In the genomic region with DNA sequence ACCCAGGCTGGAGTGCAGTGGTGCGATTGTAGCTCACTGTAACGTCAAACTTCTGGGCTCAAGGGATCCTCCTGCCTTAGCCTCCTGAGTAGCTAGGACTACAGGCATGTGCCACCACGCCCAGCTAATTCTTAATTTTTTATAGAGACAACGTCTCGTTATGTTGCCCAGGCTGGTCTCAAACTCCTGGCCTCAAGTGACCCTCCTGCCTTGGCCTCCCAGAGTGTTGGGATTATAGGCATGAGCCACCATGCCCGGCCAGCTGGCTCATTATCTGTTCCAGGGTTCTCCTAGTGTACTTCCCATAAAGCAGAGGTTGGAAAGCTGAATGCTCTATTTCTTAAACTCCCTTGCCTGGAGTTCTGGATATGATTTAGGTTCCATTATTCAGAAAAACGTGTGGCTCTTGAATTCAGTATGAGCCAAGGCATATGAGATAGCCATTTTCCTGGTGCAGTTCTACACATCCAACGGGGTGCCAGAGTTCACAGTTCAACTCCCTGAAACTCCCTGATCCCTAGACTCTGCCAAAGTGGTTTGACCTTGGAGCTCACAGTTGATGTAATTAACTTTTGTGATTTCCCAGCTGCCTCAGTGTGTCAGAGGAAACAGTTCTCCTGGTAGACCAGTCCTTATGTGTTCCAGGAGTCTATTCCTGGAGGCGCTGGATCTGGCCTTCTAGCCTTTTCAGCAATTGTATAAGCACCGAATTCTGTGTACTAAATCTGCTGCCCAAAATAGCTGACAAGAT, we compare ENCODE assay signal across 19 cellular contexts. TPM values are rescaled to one million over a fixed set of nuclear protein-coding genes. Genes with fewer than 3 reads are reported as not detected.
DNase-seq lines count a peak whose midpoint lies in the region; ATAC-seq and TF ChIP-seq lines count a peak whose summit lies in the region.
"Had no signal": no experiment of that assay in that cellular context is flagged by ENCODE, and none has a peak within 500 bp of the region (broad histone marks: within the 10 kb centered on the region; RNA-seq: fewer than 3 reads in every experiment).

No MANE protein-coding gene starts in this region.

- peaks cover 65 to 94% (median 94%) of the 10 kb centered on the region in 3 donors for H3K4me1 Mint-ChIP-seq in naive B cell

- TF ChIP-seq CTCF in esophagus squamous epithelium (IDR thresholded peaks at IDR 0.05) (no peak), uterus (IDR thresholded peaks at IDR 0.05) (no peak)

- H3K36me3 Mint-ChIP-seq in naive B cell = peaks cover 4 to 26% of the 10 kb centered on the region in 2 donors

- H3K9me3 Mint-ChIP-seq in naive B cell = no peaks in the 10 kb centered on the region
- H3K9me3 Mint-ChIP-seq: activated naive CD4-positive, alpha-beta T cell treated with anti-CD3 and anti-CD28 coated beads for 36 hours had no signal

- H3K27ac Mint-ChIP-seq in naive B cell = peak overlapping the region in 5 of 6 donors; percentile 78 to 98 (median 93)
- H3K27ac Mint-ChIP-seq: activated naive CD4-positive, alpha-beta T cell treated with anti-CD3 and anti-CD28 coated beads for 36 hours had no signal

- H3K27me3 ChIP-seq in esophagus squamous epithelium (no peaks in the 10 kb centered on the region), uterus (no peaks in the 10 kb centered on the region)
- H3K27me3 ChIP-seq: foreskin keratinocyte had no signal

- no peak overlapping the region for H3K4me3 ChIP-seq in esophagus squamous epithelium
- no peak overlapping the region for H3K4me3 ChIP-seq in uterus

- H3K27ac ChIP-seq in esophagus squamous epithelium = peak overlapping the region in 3 of 4 donors; percentile 27 to 78 (median 46)
- no peak overlapping the region for H3K27ac ChIP-seq in uterus
- H3K27ac ChIP-seq: foreskin keratinocyte had no signal

- TF ChIP-seq POLR2A in esophagus squamous epithelium (IDR thresholded peaks at IDR 0.05) (no peak), uterus (IDR thresholded peaks at IDR 0.05) (no peak)

- H3K36me3 ChIP-seq in esophagus squamous epithelium (peaks cover 0 to 5% (median 0%) of the 10 kb centered on the region in 3 donors), uterus (no peaks in the 10 kb centered on the region)

- ATAC-seq in Right ventricle myocardium inferior (peak; percentile 73), naive B cell (ENCODE audit: low read depth in 2 of 2) (no peak), HG03139 (IDR thresholded peaks at IDR 0.05; ENCODE audit: unreplicated experiment) (no peak)
- ATAC-seq: foreskin keratinocyte had no signal

- 77 to 79% methylated on average over 10 of the region's 10 CpGs for WGBS in esophagus squamous epithelium, 2 donors

- peaks cover 18 to 97% (median 52%) of the 10 kb centered on the region in 3 donors for H3K4me1 ChIP-seq in esophagus squamous epithelium
- no peaks in the 10 kb centered on the region for H3K4me1 ChIP-seq in uterus
- H3K4me1 ChIP-seq: foreskin keratinocyte had no signal

- intact Hi-C loops in Right ventricle myocardium inferior (cut with DNase I) = no loop called here
- intact Hi-C loops in cardiac septum (cut with DNase I) = no loop called here
- intact Hi-C loops in esophagus squamous epithelium (cut with DNase I) = no loop called here
- intact Hi-C loops in uterus (cut with DNase I; ENCODE audit: low total_unique reads) = no loop called here

- no peaks in the 10 kb centered on the region for H3K27me3 Mint-ChIP-seq in naive B cell

- DNase-seq in Right ventricle myocardium inferior (ENCODE audit: missing footprints) (no peak), cardiac septum (ENCODE audit: low spot score) (no peak), esophagus squamous epithelium (lab: John Stamatoyannopoulos, UW) (no peak), naive B cell (no peak), uterus (peak; percentile 30 to 45), D341Med (ENCODE audit: low spot score) (no peak), RPMI8226 (no peak)
- DNase-seq: activated naive CD4-positive, alpha-beta T cell treated with anti-CD3 and anti-CD28 coated beads for 36 hours; COR-L47; foreskin keratinocyte; GDM1; KBM-7; midbrain; NCI-H2227 treated with DMSO at 0.1 percent for 48 hours; stimulated activated CD4-positive, alpha-beta T cell treated with anti-CD3 and anti-CD28 coated beads, Interleukin-15, amount 100 ng/mL, for 24 hours had no signal

- no peaks in the 10 kb centered on the region for H3K9me3 ChIP-seq in esophagus squamous epithelium
- H3K9me3 ChIP-seq in uterus = no peaks in the 10 kb centered on the region

- H3K4me3 Mint-ChIP-seq in naive B cell = peak overlapping the region in 4 of 8 donors; percentile 12 to 61 (median 25)
- H3K4me3 Mint-ChIP-seq: activated naive CD4-positive, alpha-beta T cell treated with anti-CD3 and anti-CD28 coated beads for 36 hours had no signal

RNA-seq across cellular contexts. Expression of a gene that starts 21.6 kb away (rescaled TPM):
- total RNA-seq in Right ventricle myocardium inferior = 2.7 TPM
- 1.1 TPM for total RNA-seq in cardiac septum
- total RNA-seq in esophagus squamous epithelium = 1 to 10 TPM in 3 of 4 donors, under 1 TPM in 1; 0.53 to 9.5 (median 3.2) TPM
- 100 to 1,000 TPM in 5 of 6 donors, 10 to 100 TPM in 1; 98.3 to 487 (median 158) TPM for polyA plus RNA-seq in naive B cell (ENCODE audit: low read depth in 6 of 6)
- 10 to 100 TPM in 1 of 4 donors, 1 to 10 TPM in 3; 2.0 to 10.8 (median 3.8) TPM for total RNA-seq in uterus
- total RNA-seq: A673, foreskin keratinocyte, SK-MEL-5 had no signal
- polyA plus RNA-seq: foreskin keratinocyte had no signal

RNA-seq across cellular contexts. Expression of a gene that starts 27.4 kb away (rescaled TPM):
- total RNA-seq in Right ventricle myocardium inferior (not detected), cardiac septum (not detected), esophagus squamous epithelium (under 1 TPM in 1 of 4 donors, not detected in 3; 0.19 TPM), uterus (1 to 10 TPM in 2 of 4 donors, not detected in 2; 1.1 to 2.1 TPM)
- 100 to 1,000 TPM in 5 of 6 donors, 10 to 100 TPM in 1; 70.6 to 229 (median 135) TPM for polyA plus RNA-seq in naive B cell (ENCODE audit: low read depth in 6 of 6)
- total RNA-seq: A673, foreskin keratinocyte, posterior vena cava had no signal
- polyA plus RNA-seq: foreskin keratinocyte had no signal

Comparison
In these comparisons a context has a peak if more than half of its experiments do, and no peak if none do; other contexts are left out.
1. DNase-seq: peak in uterus (2 of 2); none in Right ventricle myocardium inferior (single experiment), cardiac septum (single experiment), esophagus squamous epithelium (single experiment), naive B cell (single experiment), D341Med (single experiment) and RPMI8226 (single experiment).
2. H3K27ac ChIP-seq: peak in esophagus squamous epithelium (3 of 4); none in uterus (0 of 2).